10 cellular contexts compared by ENCODE assay signal in the genomic region with DNA sequence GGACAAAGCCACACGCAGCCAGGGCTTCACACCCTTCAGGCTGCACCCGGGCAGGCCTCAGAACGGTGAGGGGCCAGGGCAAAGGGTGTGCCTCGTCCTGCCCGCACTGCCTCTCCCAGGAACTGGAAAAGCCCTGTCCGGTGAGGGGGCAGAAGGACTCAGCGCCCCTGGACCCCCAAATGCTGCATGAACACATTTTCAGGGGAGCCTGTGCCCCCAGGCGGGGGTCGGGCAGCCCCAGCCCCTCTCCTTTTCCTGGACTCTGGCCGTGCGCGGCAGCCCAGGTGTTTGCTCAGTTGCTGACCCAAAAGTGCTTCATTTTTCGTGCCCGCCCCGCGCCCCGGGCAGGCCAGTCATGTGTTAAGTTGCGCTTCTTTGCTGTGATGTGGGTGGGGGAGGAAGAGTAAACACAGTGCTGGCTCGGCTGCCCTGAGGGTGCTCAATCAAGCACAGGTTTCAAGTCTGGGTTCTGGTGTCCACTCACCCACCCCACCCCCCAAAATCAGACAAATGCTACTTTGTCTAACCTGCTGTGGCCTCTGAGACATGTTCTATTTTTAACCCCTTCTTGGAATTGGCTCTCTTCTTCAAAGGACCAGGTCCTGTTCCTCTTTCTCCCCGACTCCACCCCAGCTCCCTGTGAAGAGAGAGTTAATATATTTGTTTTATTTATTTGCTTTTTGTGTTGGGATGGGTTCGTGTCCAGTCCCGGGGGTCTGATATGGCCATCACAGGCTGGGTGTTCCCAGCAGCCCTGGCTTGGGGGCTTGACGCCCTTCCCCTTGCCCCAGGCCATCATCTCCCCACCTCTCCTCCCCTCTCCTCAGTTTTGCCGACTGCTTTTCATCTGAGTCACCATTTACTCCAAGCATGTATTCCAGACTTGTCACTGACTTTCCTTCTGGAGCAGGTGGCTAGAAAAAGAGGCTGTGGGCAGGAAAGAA. TPM values are rescaled to one million over a fixed set of nuclear protein-coding genes. Genes with fewer than 3 reads are reported as not detected.
DNase-seq lines count a peak whose midpoint lies in the region; ATAC-seq and TF ChIP-seq lines count a peak whose summit lies in the region.
"Had no signal": no experiment of that assay in that cellular context is flagged by ENCODE, and none has a peak within 500 bp of the region (broad histone marks: within the 10 kb centered on the region; RNA-seq: fewer than 3 reads in every experiment).

No MANE protein-coding gene starts in this region.

- H3K4me1 ChIP-seq in SJSA1 (replicated peaks) (peaks cover 34% of the 10 kb centered on the region), stomach (peaks cover 24 to 61% (median 27%) of the 10 kb centered on the region in 4 donors)

- no peaks in the 10 kb centered on the region for H3K27me3 ChIP-seq in SJSA1 (replicated peaks)
- no peaks in the 10 kb centered on the region for H3K27me3 ChIP-seq in stomach

- H3K9me3 Mint-ChIP-seq in glutamatergic neuron (ENCODE audit: unreplicated experiment) = peaks cover 4% of the 10 kb centered on the region
- H3K9me3 Mint-ChIP-seq: stimulated activated naive CD8-positive, alpha-beta T cell treated with anti-CD3 and anti-CD28 coated beads, Interleukin-15, Interleukin-2, amounts not matched to agents 100 ng/mL and 50 ng/mL, for 24 hours had no signal

- peak overlapping the region; percentile 75 for H3K27ac Mint-ChIP-seq in glutamatergic neuron (ENCODE audit: unreplicated experiment)
- H3K27ac Mint-ChIP-seq: stimulated activated naive CD8-positive, alpha-beta T cell treated with anti-CD3 and anti-CD28 coated beads, Interleukin-15, Interleukin-2, amounts not matched to agents 100 ng/mL and 50 ng/mL, for 24 hours had no signal

- H3K27ac ChIP-seq in SJSA1 (no peak overlapping the region), stomach (peak overlapping the region; percentile 29 to 78 (median 67))

- H3K27me3 Mint-ChIP-seq in glutamatergic neuron (ENCODE audit: unreplicated experiment) = peaks cover 8% of the 10 kb centered on the region
- H3K27me3 Mint-ChIP-seq: stimulated activated naive CD8-positive, alpha-beta T cell treated with anti-CD3 and anti-CD28 coated beads, Interleukin-15, Interleukin-2, amounts not matched to agents 100 ng/mL and 50 ng/mL, for 24 hours had no signal

- peaks cover 21% of the 10 kb centered on the region for H3K4me1 Mint-ChIP-seq in glutamatergic neuron (ENCODE audit: low read depth, unreplicated experiment)

- H3K36me3 ChIP-seq in SJSA1 = peaks cover 23% of the 10 kb centered on the region
- H3K36me3 ChIP-seq in stomach = peaks cover 0 to 31% (median 10%) of the 10 kb centered on the region in 4 donors

- intact Hi-C loops in stomach (cut with DNase I; ENCODE audit: low total_unique reads) = loop anchor here (5.0 kb wide), 1 partner anchor 122 kb away; a partner anchor contains a TSS

- no peak for ATAC-seq in HG03025 (IDR thresholded peaks at IDR 0.05; ENCODE audit: low FRiP score, unreplicated experiment)
- no peak for ATAC-seq in HG03280 (IDR thresholded peaks at IDR 0.05; ENCODE audit: unreplicated experiment)

- DNase-seq in HT1080 (ENCODE audit: low read depth) (peak; percentile 66), SJSA1 (ENCODE audit: low read depth in 1 of 2, low spot score in 2 of 2) (peak; percentile 49 to 56), glutamatergic neuron (no peak), stomach (peak; percentile 74)
- DNase-seq in NK-92 treated with Interleukin-12 subunit alpha and Interleukin-12 subunit beta, amount 100 ng/mL, for 24 hours (lab: John Stamatoyannopoulos, UW) = no peak
- DNase-seq in effector CD4-positive, alpha-beta T cell = no peak

- H3K4me3 ChIP-seq in SJSA1 (no peak overlapping the region), stomach (peak overlapping the region in 2 of 4 donors; percentile 3 to 33)

- no peaks in the 10 kb centered on the region for H3K36me3 Mint-ChIP-seq in glutamatergic neuron (ENCODE audit: unreplicated experiment)

- peak overlapping the region; percentile 20 for H3K4me3 Mint-ChIP-seq in glutamatergic neuron (ENCODE audit: unreplicated experiment)
- H3K4me3 Mint-ChIP-seq: stimulated activated naive CD8-positive, alpha-beta T cell treated with anti-CD3 and anti-CD28 coated beads, Interleukin-15, Interleukin-2, amounts not matched to agents 100 ng/mL and 50 ng/mL, for 24 hours had no signal

- no peak for TF ChIP-seq POLR2A in stomach (IDR thresholded peaks at IDR 0.05)

- TF ChIP-seq EP300 in stomach (IDR thresholded peaks at IDR 0.05) = no peak

- no peaks in the 10 kb centered on the region for H3K9me3 ChIP-seq in SJSA1 (replicated peaks)
- H3K9me3 ChIP-seq in stomach = no peaks in the 10 kb centered on the region

- 17 to 42% (median 23%) methylated on average over 24 of the region's 24 CpGs for WGBS in stomach, 5 donors

- no peak for TF ChIP-seq CTCF in glutamatergic neuron (IDR thresholded peaks at IDR 0.05; ENCODE audit: partially characterized antibody, unreplicated experiment)
- no peak for TF ChIP-seq CTCF in stomach (IDR thresholded peaks at IDR 0.05)

RNA-seq across cellular contexts. Expression of a gene that starts 8.1 kb away (rescaled TPM):
- total RNA-seq in HT1080 (2014; rRNA removed; shearing (Covaris generic)) = 62.1 and 65.2 TPM in 2 replicates
- 28.4 and 28.5 TPM in 2 replicates for polyA plus RNA-seq in HT1080 (2015; cell fraction: cytosol; rRNA removed)
- 85.6 and 86.6 TPM in 2 replicates for polyA plus RNA-seq in HT1080 (2015; cell fraction: nucleus; rRNA removed)
- 94.1 and 137 TPM in 2 replicates for total RNA-seq in SJSA1 (2014; rRNA removed; shearing (Covaris generic))
- total RNA-seq in glutamatergic neuron (ENCODE audit: unreplicated experiment) = 13.9 TPM
- total RNA-seq in stomach = 10 to 100 TPM in 1 of 5 donors, 1 to 10 TPM in 1, under 1 TPM in 2, not detected in 1; 0.29 to 18.7 (median 1.7) TPM
- polyA plus RNA-seq in stomach = 10 to 100 TPM in 1 of 3 donors, 1 to 10 TPM in 2; 3.6 to 11.2 (median 4.1) TPM

RNA-seq across cellular contexts. Expression of a gene that starts 25.5 kb away (rescaled TPM):
- total RNA-seq in HT1080 (2014; rRNA removed; shearing (Covaris generic)) = 1.5 and 1.7 TPM in 2 replicates
- 3.1 and 3.6 TPM in 2 replicates for polyA plus RNA-seq in HT1080 (2015; cell fraction: cytosol; rRNA removed)
- polyA plus RNA-seq in HT1080 (2015; cell fraction: nucleus; rRNA removed) = 10.2 and 10.7 TPM in 2 replicates
- total RNA-seq in SJSA1 (2014; rRNA removed; shearing (Covaris generic)) = 0.11 TPM in 1 of 2 replicates, not detected in the other
- total RNA-seq in glutamatergic neuron (ENCODE audit: unreplicated experiment) (181 TPM), stomach (10 to 100 TPM in 1 of 5 donors, 1 to 10 TPM in 4; 3.5 to 18.7 (median 7.2) TPM)
- polyA plus RNA-seq in stomach = 1 to 10 TPM in 2 of 3 donors, under 1 TPM in 1; 0.76 to 8.7 (median 1.5) TPM

RNA-seq across cellular contexts. Expression of a gene that starts 32.0 kb away (rescaled TPM):
- total RNA-seq in HT1080 (2014; rRNA removed; shearing (Covaris generic)) = not detected in 2 replicates
- polyA plus RNA-seq in HT1080 (2015; cell fraction: cytosol; rRNA removed) = 0.09 TPM in 1 of 2 replicates, not detected in the other
- polyA plus RNA-seq in HT1080 (2015; cell fraction: nucleus; rRNA removed) = not detected in 2 replicates
- not detected in 2 replicates for total RNA-seq in SJSA1 (2014; rRNA removed; shearing (Covaris generic))
- total RNA-seq in glutamatergic neuron (ENCODE audit: unreplicated experiment) (0.64 TPM), stomach (not detected)
- under 1 TPM in 1 of 3 donors, not detected in 2; 0.45 TPM for polyA plus RNA-seq in stomach
- total RNA-seq: lower leg skin had no signal

Comparison
In these comparisons a context has a peak if more than half of its experiments do, and no peak if none do; other contexts are left out.
1. DNase-seq: peak in HT1080 (single experiment), SJSA1 (2 of 2) and stomach (single experiment); none in glutamatergic neuron (single experiment), NK-92 treated with Interleukin-12 subunit alpha and Interleukin-12 subunit beta, amount 100 ng/mL, for 24 hours (single experiment) and effector CD4-positive, alpha-beta T cell (single experiment).